9 cellular contexts compared by ENCODE assay signal in the genomic region with DNA sequence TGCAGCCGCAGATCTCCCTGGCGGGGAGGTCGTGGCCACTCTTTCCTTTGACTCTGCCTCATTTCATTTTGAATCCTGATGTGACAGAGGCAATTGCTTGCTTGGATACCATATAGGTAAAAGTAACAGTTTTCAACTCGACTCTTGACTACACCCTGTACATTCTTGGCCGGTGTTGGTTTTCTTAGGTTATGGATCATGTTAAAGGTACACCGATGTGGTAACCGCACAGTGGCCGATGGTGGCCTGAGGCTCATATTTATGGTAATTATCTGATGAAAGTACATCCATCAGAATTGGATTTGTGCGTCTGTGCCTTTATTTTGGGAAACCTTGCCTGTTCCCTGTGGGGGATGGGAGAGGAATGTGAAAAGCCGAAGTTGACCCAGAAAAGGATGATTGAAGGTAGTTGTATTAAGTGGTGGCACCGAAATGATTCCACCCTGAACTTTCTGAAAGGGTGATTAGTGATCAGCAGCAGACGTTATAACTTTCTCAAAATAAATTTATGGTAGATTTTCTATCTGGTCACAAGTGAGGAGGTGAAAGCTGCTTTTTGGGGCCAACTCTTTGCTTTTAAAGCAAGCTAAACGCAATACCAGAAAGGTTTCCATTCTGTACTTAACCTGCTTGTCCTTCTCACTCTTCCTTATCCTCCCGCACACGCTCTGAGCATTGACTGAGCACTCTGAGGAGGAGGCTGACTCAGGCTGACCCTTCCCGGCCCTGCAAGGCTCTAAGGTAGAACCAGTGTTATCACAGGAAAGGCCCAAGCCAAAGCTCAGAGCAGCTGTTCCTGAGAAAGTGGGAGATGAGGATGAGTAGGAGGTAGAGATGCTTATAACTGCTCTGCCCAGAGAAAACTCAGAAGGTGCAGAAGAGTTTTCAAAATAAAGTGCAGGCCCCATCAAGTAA. TPM values are rescaled to one million over a fixed set of nuclear protein-coding genes. Genes with fewer than 3 reads are reported as not detected.
DNase-seq lines count a peak whose midpoint lies in the region; ATAC-seq, FAIRE-seq and TF ChIP-seq lines count a peak whose summit lies in the region.
"Had no signal": no experiment of that assay in that cellular context is flagged by ENCODE, and none has a peak within 500 bp of the region (broad histone marks: within the 10 kb centered on the region; RNA-seq: fewer than 3 reads in every experiment).

No MANE protein-coding gene starts in this region.

- H3K36me3 Mint-ChIP-seq in activated naive CD8-positive, alpha-beta T cell treated with anti-CD3 and anti-CD28 coated beads, Interleukin-2, amount 10 ng/mL, durations not matched to agents 7 days and 5 days: no peaks in the 10 kb centered on the region
- peaks cover 50% of the 10 kb centered on the region for H3K36me3 Mint-ChIP-seq in stimulated activated naive CD8-positive, alpha-beta T cell treated with anti-CD3 and anti-CD28 coated beads, Interleukin-15, Interleukin-2, amounts not matched to agents 100 ng/mL and 50 ng/mL, for 24 hours (ENCODE audit: low read depth)

- peaks cover 5% of the 10 kb centered on the region for H3K4me1 Mint-ChIP-seq in activated naive CD8-positive, alpha-beta T cell treated with anti-CD3 and anti-CD28 coated beads, Interleukin-2, amount 10 ng/mL, durations not matched to agents 7 days and 5 days
- peaks cover 53% of the 10 kb centered on the region for H3K4me1 Mint-ChIP-seq in stimulated activated naive CD8-positive, alpha-beta T cell treated with anti-CD3 and anti-CD28 coated beads, Interleukin-15, Interleukin-2, amounts not matched to agents 100 ng/mL and 50 ng/mL, for 24 hours (ENCODE audit: low read depth)

- POLR2A ChIA-PET in HEK293 (lab: Yijun Ruan, JAX): interaction anchor here (0.6 kb wide), 1 partner anchor 22 kb away, joined by 3 read pairs; no protein-coding TSS in a partner anchor
- POLR2A ChIA-PET in activated naive CD8-positive, alpha-beta T cell treated with anti-CD3 and anti-CD28 coated beads, Interleukin-2, amount 10 ng/mL, durations not matched to agents 7 days and 5 days (lab: Charles Lee): interaction anchor here (0.7 to 1.1 kb wide), 2 partner anchors 10 to 155 kb away, joined by 3 to 4 read pairs; no protein-coding TSS in a partner anchor

- H4K20me1 ChIP-seq in keratinocyte (ENCODE audit: control insufficient read depth, extremely low read depth, insufficient read depth, low read length): peaks cover 2% of the 10 kb centered on the region

- CTCF ChIA-PET in HEK293 (lab: Yijun Ruan, JAX): interaction anchor here (1.0 to 2.0 kb wide), 2 partner anchors 61 to 71 kb away, joined by 4 to 7 read pairs; no protein-coding TSS in a partner anchor

- H3K27ac Mint-ChIP-seq in activated naive CD8-positive, alpha-beta T cell treated with anti-CD3 and anti-CD28 coated beads, Interleukin-2, amount 10 ng/mL, durations not matched to agents 7 days and 5 days: no peak overlapping the region
- peak overlapping the region; percentile 91 for H3K27ac Mint-ChIP-seq in stimulated activated naive CD8-positive, alpha-beta T cell treated with anti-CD3 and anti-CD28 coated beads, Interleukin-15, Interleukin-2, amounts not matched to agents 100 ng/mL and 50 ng/mL, for 24 hours

- H3K9me3 ChIP-seq in HEK293 (ENCODE audit: control insufficient read depth, insufficient read depth, low read depth, low read length) (no peaks in the 10 kb centered on the region), keratinocyte (ENCODE audit: control insufficient read depth, low read depth, low read length) (no peaks in the 10 kb centered on the region)

- peak overlapping the region; percentile 90 for H3K4me3 ChIP-seq in HEK293 (ENCODE audit: low read depth, low read length)
- peak overlapping the region; percentile 79 to 89 (median 86) for H3K4me3 ChIP-seq in keratinocyte (ENCODE audit: control insufficient read depth in 2 of 3, extremely low read depth in 1 of 3, insufficient read depth in 2 of 3, low read depth in 1 of 3, low read length in 3 of 3)

- peak; percentile 3 for DNase-seq in ACHN
- no peak for DNase-seq in activated naive CD8-positive, alpha-beta T cell treated with anti-CD3 and anti-CD28 coated beads, Interleukin-2, amount 10 ng/mL, durations not matched to agents 7 days and 5 days
- no peak for DNase-seq in keratinocyte (ENCODE audit: low read depth, low spot score)
- no peak for DNase-seq in RPMI8226
- no peak for DNase-seq in globus pallidus (ENCODE audit: low spot score)

- TF ChIP-seq CTCF in HEK293 (tag by site-specific recombination; IDR thresholded peaks at IDR 0.05): no peak
- no peak for TF ChIP-seq CTCF in keratinocyte (optimal IDR thresholded peaks at IDR 0.05 in 1 of 3, IDR thresholded peaks at IDR 0.05 in 1 of 3, conservative IDR thresholded peaks at IDR 0.05 in 1 of 3; ENCODE audit: extremely low read depth in 1 of 3, insufficient read depth in 2 of 3, low read length in 3 of 3)

- H3K79me2 ChIP-seq in keratinocyte (ENCODE audit: control insufficient read depth, insufficient read depth, low read length): peaks cover 68% of the 10 kb centered on the region

- no peaks in the 10 kb centered on the region for H3K9me1 ChIP-seq in keratinocyte (ENCODE audit: control insufficient read depth, extremely low read depth, insufficient read depth, low read length)

- peak overlapping the region; percentile 96 for H3K9ac ChIP-seq in keratinocyte (ENCODE audit: control insufficient read depth, extremely low read depth, insufficient read depth, low read length)

- H3K9me3 Mint-ChIP-seq in activated naive CD8-positive, alpha-beta T cell treated with anti-CD3 and anti-CD28 coated beads, Interleukin-2, amount 10 ng/mL, durations not matched to agents 7 days and 5 days: no peaks in the 10 kb centered on the region
- no peaks in the 10 kb centered on the region for H3K9me3 Mint-ChIP-seq in stimulated activated naive CD8-positive, alpha-beta T cell treated with anti-CD3 and anti-CD28 coated beads, Interleukin-15, Interleukin-2, amounts not matched to agents 100 ng/mL and 50 ng/mL, for 24 hours

- no peaks in the 10 kb centered on the region for H3K36me3 ChIP-seq in HEK293 (ENCODE audit: control insufficient read depth in 2 of 2, insufficient read depth in 1 of 2, low read length in 2 of 2)
- peaks cover 3 to 10% of the 10 kb centered on the region in 2 experiments for H3K36me3 ChIP-seq in keratinocyte (ENCODE audit: control insufficient read depth in 2 of 2, extremely low read depth in 1 of 2, insufficient read depth in 2 of 2, low read length in 2 of 2)

- peaks cover 23% of the 10 kb centered on the region for H3K27me3 Mint-ChIP-seq in activated naive CD8-positive, alpha-beta T cell treated with anti-CD3 and anti-CD28 coated beads, Interleukin-2, amount 10 ng/mL, durations not matched to agents 7 days and 5 days
- peaks cover 25% of the 10 kb centered on the region for H3K27me3 Mint-ChIP-seq in stimulated activated naive CD8-positive, alpha-beta T cell treated with anti-CD3 and anti-CD28 coated beads, Interleukin-15, Interleukin-2, amounts not matched to agents 100 ng/mL and 50 ng/mL, for 24 hours

- peak; percentile 67 for FAIRE-seq in keratinocyte (lab: Jason Lieb, UNC)
- FAIRE-seq: colon had no signal

- H3K4me3 Mint-ChIP-seq in activated naive CD8-positive, alpha-beta T cell treated with anti-CD3 and anti-CD28 coated beads, Interleukin-2, amount 10 ng/mL, durations not matched to agents 7 days and 5 days: peak overlapping the region; percentile 52
- peak overlapping the region; percentile 90 for H3K4me3 Mint-ChIP-seq in stimulated activated naive CD8-positive, alpha-beta T cell treated with anti-CD3 and anti-CD28 coated beads, Interleukin-15, Interleukin-2, amounts not matched to agents 100 ng/mL and 50 ng/mL, for 24 hours

- H3K27ac ChIP-seq in HEK293 (ENCODE audit: extremely low read depth, low read depth, low read length) (peak overlapping the region; percentile 81; the same call in 1 of the 2 replicates), keratinocyte (ENCODE audit: control insufficient read depth, insufficient read depth, low read length) (peak overlapping the region; percentile 94)

- dilution Hi-C loops in keratinocyte (cut with MboI; ENCODE audit: extremely low pct_ligation_motif_present, low sequenced_read_pairs): no loop called here

- H3K4me2 ChIP-seq in keratinocyte (ENCODE audit: control insufficient read depth, extremely low read depth, insufficient read depth, low read depth, low read length): peak overlapping the region; percentile 94

- in situ Hi-C loops in ACHN (cut with HindIII; ENCODE audit: low pct_ligation_motif_present, low pct_unique_long_range_greater_than_20kb, low sequenced_read_pairs): no loop called here

- H3K27me3 ChIP-seq in keratinocyte (ENCODE audit: control insufficient read depth, extremely low read depth, insufficient read depth, low read length): no peaks in the 10 kb centered on the region

- H3K4me1 ChIP-seq in HEK293 (ENCODE audit: control insufficient read depth, insufficient read depth, low read length) (no peaks in the 10 kb centered on the region), keratinocyte (ENCODE audit: control insufficient read depth, extremely low read depth, insufficient read depth, low read length) (peaks cover 36% of the 10 kb centered on the region)

- ATAC-seq in activated naive CD8-positive, alpha-beta T cell treated with anti-CD3 and anti-CD28 coated beads, Interleukin-2, amount 10 ng/mL, durations not matched to agents 7 days and 5 days (ENCODE audit: low read depth): no peak
- no peak for ATAC-seq in GM21367 (IDR thresholded peaks at IDR 0.05; ENCODE audit: unreplicated experiment)

- no peak overlapping the region for H2AFZ ChIP-seq in keratinocyte (ENCODE audit: control insufficient read depth, low read length)

TF ChIP-seq in HEK293, 187 proteins besides CTCF, POLR2A, EP300 and RAD21 (continues in another document):
- TF ChIP-seq ZNF596 (tag by site-specific recombination; IDR thresholded peaks at IDR 0.05) (no peak), ZNF335 (tag by site-specific recombination; conservative IDR thresholded peaks at IDR 0.05) (peak; percentile 32; the same call in 1 of the 2 replicates)

RNA-seq across cellular contexts. Expression of a gene that starts 2.0 kb away (rescaled TPM):
- total RNA-seq in activated naive CD8-positive, alpha-beta T cell treated with anti-CD3 and anti-CD28 coated beads, Interleukin-2, amount 10 ng/mL, durations not matched to agents 7 days and 5 days: under 1 TPM; 0.61 to 0.79 TPM
- 39.7 to 66.6 TPM (median 42.0 TPM) in 3 replicates for polyA plus RNA-seq in keratinocyte
- 46.3 TPM for polyA plus RNA-seq in keratinocyte (2011; ENCODE audit: low read depth)
- 17.6 and 39.0 TPM in 2 replicates for polyA plus RNA-seq in keratinocyte (2011; cell fraction: cytosol; rRNA removed)
- 36.0 and 52.1 TPM in 2 replicates for polyA plus RNA-seq in keratinocyte (2011; cell fraction: nucleus; rRNA removed)
- 35.0 and 44.0 TPM in 2 replicates for polyA plus RNA-seq in keratinocyte (2012; ENCODE audit: low replicate concordance)
- polyA minus RNA-seq in keratinocyte: 19.5 to 104 TPM (median 62.1 TPM) in 3 replicates
- polyA minus RNA-seq in keratinocyte (2011; cell fraction: cytosol; rRNA and poly(A)+ RNA removed): 31.1 TPM
- polyA minus RNA-seq in keratinocyte (2011; cell fraction: nucleus; rRNA and poly(A)+ RNA removed): 55.0 and 105 TPM in 2 replicates
